ENCODE assay signal across 1 cellular context in the genomic region with DNA sequence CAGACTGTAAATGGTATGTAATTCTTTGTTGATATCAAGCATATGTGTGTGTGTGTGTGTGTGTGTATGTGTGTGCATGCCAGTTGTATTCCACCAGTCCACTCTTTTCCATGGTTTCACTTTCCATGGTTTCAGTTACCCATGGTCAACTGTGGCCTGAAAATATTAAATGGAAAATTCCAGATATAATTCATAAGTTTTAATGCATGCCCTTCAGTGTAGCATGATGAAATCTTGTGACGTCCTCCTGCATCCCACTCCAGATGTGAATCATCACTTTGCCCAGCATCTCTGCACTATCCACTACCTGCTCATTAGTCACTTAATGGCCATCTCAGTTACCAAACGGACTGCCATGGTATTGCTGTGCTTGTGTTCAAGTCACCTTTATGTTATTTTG.
TF ChIP-seq lines count a peak whose summit lies in the region.

No MANE protein-coding gene starts in this region.

TF ChIP-seq in HCT116, 20 proteins besides CTCF, POLR2A, EP300 and RAD21 (continued from another document):
- TF ChIP-seq SIN3A (IDR thresholded peaks at IDR 0.05; ENCODE audit: low read depth), result no peak
- no peak for TF ChIP-seq FOSL1 (IDR thresholded peaks at IDR 0.05; ENCODE audit: low read depth)
- no peak for TF ChIP-seq ELF1 (IDR thresholded peaks at IDR 0.05; ENCODE audit: borderline replicate concordance, low read depth)
- no peak for TF ChIP-seq SRF (IDR thresholded peaks at IDR 0.05; ENCODE audit: low read depth)
- TF ChIP-seq, protein P1, sequence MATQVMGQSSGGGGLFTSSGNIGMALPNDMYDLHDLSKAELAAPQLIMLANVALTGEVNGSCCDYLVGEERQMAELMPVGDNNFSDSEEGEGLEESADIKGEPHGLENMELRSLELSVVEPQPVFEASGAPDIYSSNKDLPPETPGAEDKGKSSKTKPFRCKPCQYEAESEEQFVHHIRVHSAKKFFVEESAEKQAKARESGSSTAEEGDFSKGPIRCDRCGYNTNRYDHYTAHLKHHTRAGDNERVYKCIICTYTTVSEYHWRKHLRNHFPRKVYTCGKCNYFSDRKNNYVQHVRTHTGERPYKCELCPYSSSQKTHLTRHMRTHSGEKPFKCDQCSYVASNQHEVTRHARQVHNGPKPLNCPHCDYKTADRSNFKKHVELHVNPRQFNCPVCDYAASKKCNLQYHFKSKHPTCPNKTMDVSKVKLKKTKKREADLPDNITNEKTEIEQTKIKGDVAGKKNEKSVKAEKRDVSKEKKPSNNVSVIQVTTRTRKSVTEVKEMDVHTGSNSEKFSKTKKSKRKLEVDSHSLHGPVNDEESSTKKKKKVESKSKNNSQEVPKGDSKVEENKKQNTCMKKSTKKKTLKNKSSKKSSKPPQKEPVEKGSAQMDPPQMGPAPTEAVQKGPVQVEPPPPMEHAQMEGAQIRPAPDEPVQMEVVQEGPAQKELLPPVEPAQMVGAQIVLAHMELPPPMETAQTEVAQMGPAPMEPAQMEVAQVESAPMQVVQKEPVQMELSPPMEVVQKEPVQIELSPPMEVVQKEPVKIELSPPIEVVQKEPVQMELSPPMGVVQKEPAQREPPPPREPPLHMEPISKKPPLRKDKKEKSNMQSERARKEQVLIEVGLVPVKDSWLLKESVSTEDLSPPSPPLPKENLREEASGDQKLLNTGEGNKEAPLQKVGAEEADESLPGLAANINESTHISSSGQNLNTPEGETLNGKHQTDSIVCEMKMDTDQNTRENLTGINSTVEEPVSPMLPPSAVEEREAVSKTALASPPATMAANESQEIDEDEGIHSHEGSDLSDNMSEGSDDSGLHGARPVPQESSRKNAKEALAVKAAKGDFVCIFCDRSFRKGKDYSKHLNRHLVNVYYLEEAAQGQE (IDR thresholded peaks at IDR 0.05; ENCODE audit: low read depth), result no peak
- TF ChIP-seq, protein P2, sequence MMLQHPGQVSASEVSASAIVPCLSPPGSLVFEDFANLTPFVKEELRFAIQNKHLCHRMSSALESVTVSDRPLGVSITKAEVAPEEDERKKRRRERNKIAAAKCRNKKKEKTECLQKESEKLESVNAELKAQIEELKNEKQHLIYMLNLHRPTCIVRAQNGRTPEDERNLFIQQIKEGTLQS (IDR thresholded peaks at IDR 0.05), result no peak
- TF ChIP-seq EGR1 (IDR thresholded peaks at IDR 0.05; ENCODE audit: low read depth), result no peak
- TF ChIP-seq CBX3 (IDR thresholded peaks at IDR 0.05; ENCODE audit: low read depth), result no peak
TF ChIP-seq in HCT116: peak in this region for 0.
